1 cellular context compared by ENCODE assay signal in genomic region chr5:416636-416960, GRCh38.
TF ChIP-seq lines count a peak whose summit lies in the region.

No MANE protein-coding gene starts in this region.

TF ChIP-seq in H1, 55 proteins besides CTCF, POLR2A, EP300 and RAD21:
- TF ChIP-seq GTF2F1 (IDR thresholded peaks at IDR 0.05; ENCODE audit: borderline replicate concordance, low read depth, low read length) (no peak), USF2 (IDR thresholded peaks at IDR 0.05; ENCODE audit: low read length) (no peak), NANOG (IDR thresholded peaks at IDR 0.05; ENCODE audit: insufficient read depth, low read depth, low read length, poor library complexity, severe bottlenecking) (no peak), TCF12 (IDR thresholded peaks at IDR 0.05; ENCODE audit: low read depth, low read length) (no peak), CHD7 (IDR thresholded peaks at IDR 0.05; ENCODE audit: insufficient replicate concordance, low read length) (no peak), RXRA (IDR thresholded peaks at IDR 0.05; ENCODE audit: insufficient read depth, low read depth, low read length) (no peak), TEAD4 (IDR thresholded peaks at IDR 0.05; ENCODE audit: low read depth, low read length) (no peak), NRF1 (IDR thresholded peaks at IDR 0.05; ENCODE audit: low read depth, low read length) (no peak), SIRT6 (IDR thresholded peaks at IDR 0.05; ENCODE audit: low read length) (no peak), CTBP2 (IDR thresholded peaks at IDR 0.05; ENCODE audit: borderline replicate concordance, insufficient read depth, insufficient read length, low read length) (no peak), SRF (IDR thresholded peaks at IDR 0.05; ENCODE audit: low read depth, low read length) (no peak), CBX8 (IDR thresholded peaks at IDR 0.05; ENCODE audit: borderline replicate concordance, low read depth, low read length) (no peak), SP4 (IDR thresholded peaks at IDR 0.05; ENCODE audit: low read length) (no peak)
